ENCODE assay signal across 8 cellular contexts in genomic region chr2:54536720-54537119, GRCh38.
"Had no signal": no experiment of that assay in that cellular context is flagged by ENCODE, and none has a peak within 500 bp of the region (broad histone marks: within the 10 kb centered on the region; RNA-seq: fewer than 3 reads in every experiment).

No MANE protein-coding gene starts in this region.

- FAIRE-seq: G401.6, GM12878, GM12891, GM12892, GM18507, GM19239 had no signal

- H3K4me3 ChIP-seq: GM12878 had no signal

- DNase-seq: GDM1, GF-D8 had no signal
